8 cellular contexts compared by ENCODE assay signal in the genomic region with DNA sequence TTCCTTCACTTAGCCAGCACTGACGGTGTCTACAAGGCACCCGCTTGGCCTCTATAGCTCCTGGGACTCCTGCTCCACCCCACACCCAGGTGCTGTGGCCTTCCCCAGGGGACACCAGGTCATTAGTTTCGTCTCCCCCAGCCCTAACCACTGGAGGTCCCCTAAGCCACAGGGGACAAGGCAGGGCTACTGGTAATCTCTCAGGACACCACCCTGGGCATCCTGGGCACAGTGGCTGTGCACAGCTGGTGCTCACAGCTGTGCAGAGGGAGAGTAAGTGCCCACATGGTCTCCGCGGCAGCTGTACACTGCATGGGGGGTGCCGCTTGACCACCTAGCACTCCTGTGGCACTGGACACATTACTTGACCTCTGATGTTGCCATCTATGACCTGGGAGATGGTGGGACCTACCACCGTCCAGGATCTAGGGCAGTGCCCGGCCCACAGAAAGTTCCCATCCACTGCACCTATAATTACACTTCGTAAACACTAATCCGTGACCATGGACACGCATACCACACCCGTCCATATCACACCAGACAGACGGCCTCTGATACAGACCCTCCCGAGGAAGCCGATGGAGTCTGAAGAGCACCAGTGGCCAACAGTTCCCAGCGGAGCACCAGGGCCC.
DNase-seq lines count a peak whose midpoint lies in the region; ATAC-seq, FAIRE-seq and TF ChIP-seq lines count a peak whose summit lies in the region.

No MANE protein-coding gene starts in this region.

- H3K36me3 ChIP-seq in SJCRH30 (no peaks in the 10 kb centered on the region), thoracic aorta (no peaks in the 10 kb centered on the region)

- no peaks in the 10 kb centered on the region for H3K27me3 ChIP-seq in SJCRH30
- H3K27me3 ChIP-seq in thoracic aorta (replicated peaks; ENCODE audit: insufficient read depth), result no peaks in the 10 kb centered on the region

- FAIRE-seq in frontal cortex (lab: Jason Lieb, UNC), result no peak

- no peak for ATAC-seq in activated CD8-positive, alpha-beta memory T cell treated with anti-CD3 and anti-CD28 coated beads, Interleukin-2, amount 10 ng/mL, durations not matched to agents 7 days and 5 days
- ATAC-seq in left ventricle myocardium superior (peak; percentile 38), thoracic aorta (ENCODE audit: insufficient number of reproducible peaks, low FRiP score, low read depth) (no peak)

- DNase-seq in activated CD8-positive, alpha-beta memory T cell treated with anti-CD3 and anti-CD28 coated beads, Interleukin-2, amount 10 ng/mL, durations not matched to agents 7 days and 5 days, result peak; percentile 40
- no peak for DNase-seq in activated CD8-positive, alpha-beta memory T cell treated with anti-CD3 and anti-CD28 coated beads, Interleukin-2, amount 50 U/mL, for 4 hours
- DNase-seq in SJCRH30, result no peak
- DNase-seq in left ventricle myocardium superior, result no peak
- DNase-seq in thoracic aorta (ENCODE audit: low spot score), result no peak
- DNase-seq in stimulated activated CD4-positive, alpha-beta T cell treated with anti-CD3 and anti-CD28 coated beads, Interleukin-4, amount 100 ng/mL, for 24 hours, result no peak
- DNase-seq in HT-29 (ENCODE audit: low spot score), result no peak
- no peak for DNase-seq in frontal cortex (ENCODE audit: low spot score in 2 of 2)

- no peaks in the 10 kb centered on the region for H3K9me3 Mint-ChIP-seq in activated CD8-positive, alpha-beta memory T cell treated with anti-CD3 and anti-CD28 coated beads, Interleukin-2, amount 10 ng/mL, durations not matched to agents 7 days and 5 days (ENCODE audit: low read depth)

- H3K9me3 ChIP-seq in SJCRH30 (replicated peaks) (no peaks in the 10 kb centered on the region), thoracic aorta (no peaks in the 10 kb centered on the region)

- TF ChIP-seq CTCF in thoracic aorta (IDR thresholded peaks at IDR 0.05), result no peak

- peak overlapping the region; percentile 90 for H3K4me3 Mint-ChIP-seq in activated CD8-positive, alpha-beta memory T cell treated with anti-CD3 and anti-CD28 coated beads, Interleukin-2, amount 10 ng/mL, durations not matched to agents 7 days and 5 days

- H3K36me3 Mint-ChIP-seq in activated CD8-positive, alpha-beta memory T cell treated with anti-CD3 and anti-CD28 coated beads, Interleukin-2, amount 10 ng/mL, durations not matched to agents 7 days and 5 days, result peaks cover 10% of the 10 kb centered on the region

- H3K27me3 Mint-ChIP-seq in activated CD8-positive, alpha-beta memory T cell treated with anti-CD3 and anti-CD28 coated beads, Interleukin-2, amount 10 ng/mL, durations not matched to agents 7 days and 5 days, result peaks cover 4% of the 10 kb centered on the region

- CTCF ChIA-PET in activated CD8-positive, alpha-beta memory T cell treated with anti-CD3 and anti-CD28 coated beads, Interleukin-2, amount 10 ng/mL, durations not matched to agents 7 days and 5 days (lab: Charles Lee), result interaction anchor here (0.9 to 3.4 kb wide), 23 partner anchors 9 to 330 kb away, joined by 3 to 18 read pairs (median 5); a partner anchor contains a TSS

- intact Hi-C loops in left ventricle myocardium superior (cut with micrococcal nuclease), result no loop called here

- peak overlapping the region; percentile 17; the same call in 1 of the 2 replicates for H3K27ac ChIP-seq in SJCRH30
- H3K27ac ChIP-seq in thoracic aorta, result peak overlapping the region; percentile 86 to 89

- H3K4me1 Mint-ChIP-seq in activated CD8-positive, alpha-beta memory T cell treated with anti-CD3 and anti-CD28 coated beads, Interleukin-2, amount 10 ng/mL, durations not matched to agents 7 days and 5 days, result peaks cover 76% of the 10 kb centered on the region

- H3K4me3 ChIP-seq in SJCRH30 (no peak overlapping the region), thoracic aorta (peak overlapping the region; percentile 53)

- H3K27ac Mint-ChIP-seq in activated CD8-positive, alpha-beta memory T cell treated with anti-CD3 and anti-CD28 coated beads, Interleukin-2, amount 10 ng/mL, durations not matched to agents 7 days and 5 days, result peak overlapping the region; percentile 97

- H3K4me1 ChIP-seq in SJCRH30 (peaks cover 14% of the 10 kb centered on the region), thoracic aorta (ENCODE audit: control insufficient read depth in 1 of 2, low read depth in 2 of 2) (peaks cover 33 to 54% of the 10 kb centered on the region in 2 donors)
